Comparison of ENCODE assay signal across 1 cellular context in genomic region chr2:28894470-28895188, GRCh38.
TF ChIP-seq lines count a peak whose summit lies in the region.

Gene WDR43 (plus strand): TSS chr2:28894667. CDS start chr2:28894699, 32 bp downstream.

TF ChIP-seq in K562, 482 proteins besides CTCF, POLR2A, EP300 and RAD21 (continued from another document and continues in another):
- TF ChIP-seq MGA (IDR thresholded peaks at IDR 0.05): peak; percentile 34; the same call in 1 of the 2 replicates
- 0 out of 4 replicates have a peak, but pooled peaks of 1 of the 2 experiments have one; percentile 6 for TF ChIP-seq ARNT (IDR thresholded peaks at IDR 0.05)
- no peak for TF ChIP-seq ZFP30 (CRISPR knock-in tag; IDR thresholded peaks at IDR 0.05; ENCODE audit: borderline replicate concordance)
- TF ChIP-seq ZNF408 (CRISPR knock-in tag; IDR thresholded peaks at IDR 0.05; ENCODE audit: low read depth): no peak
- no peak for TF ChIP-seq ZNF445 (CRISPR knock-in tag; IDR thresholded peaks at IDR 0.05; ENCODE audit: low read depth)
- TF ChIP-seq ZFPM2 (CRISPR knock-in tag; IDR thresholded peaks at IDR 0.05): no peak
- TF ChIP-seq MXI1 (IDR thresholded peaks at IDR 0.05; ENCODE audit: low read depth, low read length): peak; percentile 93
- no peak for TF ChIP-seq HDAC3 (IDR thresholded peaks at IDR 0.05; ENCODE audit: borderline replicate concordance, partially characterized antibody)
- no peak; the same call in 1 of the 2 replicates for TF ChIP-seq NCOA1 (IDR thresholded peaks at IDR 0.05; ENCODE audit: low read depth)
- TF ChIP-seq SRSF1 (IDR thresholded peaks at IDR 0.05; ENCODE audit: low read depth, low read length): no peak
- TF ChIP-seq TEAD4 (IDR thresholded peaks at IDR 0.05; ENCODE audit: low read length): peak; percentile 28; the same call in 1 of the 2 replicates
- TF ChIP-seq TEAD4 (CRISPR knock-in tag; IDR thresholded peaks at IDR 0.05; ENCODE audit: borderline replicate concordance): no peak; the same call in 1 of the 2 replicates
- TF ChIP-seq MTA2 (IDR thresholded peaks at IDR 0.05; ENCODE audit: low read depth): no peak
- no peak for TF ChIP-seq HSF4 (CRISPR knock-in tag; IDR thresholded peaks at IDR 0.05; ENCODE audit: borderline replicate concordance)
- TF ChIP-seq, protein P1, sequence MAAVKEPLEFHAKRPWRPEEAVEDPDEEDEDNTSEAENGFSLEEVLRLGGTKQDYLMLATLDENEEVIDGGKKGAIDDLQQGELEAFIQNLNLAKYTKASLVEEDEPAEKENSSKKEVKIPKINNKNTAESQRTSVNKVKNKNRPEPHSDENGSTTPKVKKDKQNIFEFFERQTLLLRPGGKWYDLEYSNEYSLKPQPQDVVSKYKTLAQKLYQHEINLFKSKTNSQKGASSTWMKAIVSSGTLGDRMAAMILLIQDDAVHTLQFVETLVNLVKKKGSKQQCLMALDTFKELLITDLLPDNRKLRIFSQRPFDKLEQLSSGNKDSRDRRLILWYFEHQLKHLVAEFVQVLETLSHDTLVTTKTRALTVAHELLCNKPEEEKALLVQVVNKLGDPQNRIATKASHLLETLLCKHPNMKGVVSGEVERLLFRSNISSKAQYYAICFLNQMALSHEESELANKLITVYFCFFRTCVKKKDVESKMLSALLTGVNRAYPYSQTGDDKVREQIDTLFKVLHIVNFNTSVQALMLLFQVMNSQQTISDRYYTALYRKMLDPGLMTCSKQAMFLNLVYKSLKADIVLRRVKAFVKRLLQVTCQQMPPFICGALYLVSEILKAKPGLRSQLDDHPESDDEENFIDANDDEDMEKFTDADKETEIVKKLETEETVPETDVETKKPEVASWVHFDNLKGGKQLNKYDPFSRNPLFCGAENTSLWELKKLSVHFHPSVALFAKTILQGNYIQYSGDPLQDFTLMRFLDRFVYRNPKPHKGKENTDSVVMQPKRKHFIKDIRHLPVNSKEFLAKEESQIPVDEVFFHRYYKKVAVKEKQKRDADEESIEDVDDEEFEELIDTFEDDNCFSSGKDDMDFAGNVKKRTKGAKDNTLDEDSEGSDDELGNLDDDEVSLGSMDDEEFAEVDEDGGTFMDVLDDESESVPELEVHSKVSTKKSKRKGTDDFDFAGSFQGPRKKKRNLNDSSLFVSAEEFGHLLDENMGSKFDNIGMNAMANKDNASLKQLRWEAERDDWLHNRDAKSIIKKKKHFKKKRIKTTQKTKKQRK (IDR thresholded peaks at IDR 0.05; ENCODE audit: borderline replicate concordance, low read depth, low read length): no peak
- TF ChIP-seq, protein P2, sequence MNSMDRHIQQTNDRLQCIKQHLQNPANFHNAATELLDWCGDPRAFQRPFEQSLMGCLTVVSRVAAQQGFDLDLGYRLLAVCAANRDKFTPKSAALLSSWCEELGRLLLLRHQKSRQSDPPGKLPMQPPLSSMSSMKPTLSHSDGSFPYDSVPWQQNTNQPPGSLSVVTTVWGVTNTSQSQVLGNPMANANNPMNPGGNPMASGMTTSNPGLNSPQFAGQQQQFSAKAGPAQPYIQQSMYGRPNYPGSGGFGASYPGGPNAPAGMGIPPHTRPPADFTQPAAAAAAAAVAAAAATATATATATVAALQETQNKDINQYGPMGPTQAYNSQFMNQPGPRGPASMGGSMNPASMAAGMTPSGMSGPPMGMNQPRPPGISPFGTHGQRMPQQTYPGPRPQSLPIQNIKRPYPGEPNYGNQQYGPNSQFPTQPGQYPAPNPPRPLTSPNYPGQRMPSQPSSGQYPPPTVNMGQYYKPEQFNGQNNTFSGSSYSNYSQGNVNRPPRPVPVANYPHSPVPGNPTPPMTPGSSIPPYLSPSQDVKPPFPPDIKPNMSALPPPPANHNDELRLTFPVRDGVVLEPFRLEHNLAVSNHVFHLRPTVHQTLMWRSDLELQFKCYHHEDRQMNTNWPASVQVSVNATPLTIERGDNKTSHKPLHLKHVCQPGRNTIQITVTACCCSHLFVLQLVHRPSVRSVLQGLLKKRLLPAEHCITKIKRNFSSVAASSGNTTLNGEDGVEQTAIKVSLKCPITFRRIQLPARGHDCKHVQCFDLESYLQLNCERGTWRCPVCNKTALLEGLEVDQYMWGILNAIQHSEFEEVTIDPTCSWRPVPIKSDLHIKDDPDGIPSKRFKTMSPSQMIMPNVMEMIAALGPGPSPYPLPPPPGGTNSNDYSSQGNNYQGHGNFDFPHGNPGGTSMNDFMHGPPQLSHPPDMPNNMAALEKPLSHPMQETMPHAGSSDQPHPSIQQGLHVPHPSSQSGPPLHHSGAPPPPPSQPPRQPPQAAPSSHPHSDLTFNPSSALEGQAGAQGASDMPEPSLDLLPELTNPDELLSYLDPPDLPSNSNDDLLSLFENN (IDR thresholded peaks at IDR 0.05; ENCODE audit: low read depth in 2 of 2, low read length in 2 of 2): 0 out of 4 replicates have a peak, but pooled peaks of 1 of the 2 experiments have one; percentile 27
- TF ChIP-seq CREB3 (tag; conservative IDR thresholded peaks at IDR 0.05; ENCODE audit: low read depth): no peak
- TF ChIP-seq HMGN3 (IDR thresholded peaks at IDR 0.05; ENCODE audit: borderline replicate concordance, extremely low read depth, insufficient read length, low read depth, low read length): peak; percentile 43
- TF ChIP-seq ELF2 (CRISPR knock-in tag; IDR thresholded peaks at IDR 0.05): peak; percentile 79; the same call in 1 of the 2 replicates
- no peak for TF ChIP-seq ZNF586 (CRISPR knock-in tag; conservative IDR thresholded peaks at IDR 0.05)
- TF ChIP-seq KHSRP (IDR thresholded peaks at IDR 0.05): no peak
- no peak for TF ChIP-seq JUNB (CRISPR knock-in tag; conservative IDR thresholded peaks at IDR 0.05)
- no peak for TF ChIP-seq ZNF347 (CRISPR knock-in tag; IDR thresholded peaks at IDR 0.05; ENCODE audit: low read depth)
- no peak for TF ChIP-seq CHCHD3 (CRISPR knock-in tag; IDR thresholded peaks at IDR 0.05)
- TF ChIP-seq ZNF280B (CRISPR knock-in tag; IDR thresholded peaks at IDR 0.05): no peak
- TF ChIP-seq ZBTB5 (IDR thresholded peaks at IDR 0.05): no peak
- no peak for TF ChIP-seq MYBL2 (IDR thresholded peaks at IDR 0.05; ENCODE audit: low read depth)
- TF ChIP-seq MYBL2 (CRISPR knock-in tag; IDR thresholded peaks at IDR 0.05; ENCODE audit: borderline replicate concordance): no peak
- TF ChIP-seq BRD4 (IDR thresholded peaks at IDR 0.05): peak; percentile 96
- TF ChIP-seq MED1 (CRISPR knock-in tag; IDR thresholded peaks at IDR 0.05; ENCODE audit: borderline replicate concordance): no peak
- no peak for TF ChIP-seq ZNF316 (IDR thresholded peaks at IDR 0.05)
- peak; percentile 81 for TF ChIP-seq RB1 (IDR thresholded peaks at IDR 0.05; ENCODE audit: low read depth)
- no peak for TF ChIP-seq XRCC3 (IDR thresholded peaks at IDR 0.05)
- peak; percentile 86 for TF ChIP-seq POLR2B (IDR thresholded peaks at IDR 0.05; ENCODE audit: low read depth, partially characterized antibody)
